1 cellular context compared by ENCODE assay signal in genomic region chr15:62771234-62771633, GRCh38.
TF ChIP-seq lines count a peak whose summit lies in the region.

No MANE protein-coding gene starts in this region.

TF ChIP-seq in SK-N-SH treated with all-trans-retinoic acid at 6 μM for 48 hours, 23 proteins besides CTCF, POLR2A, EP300 and RAD21 (continued from another document):
- TF ChIP-seq POU6F1 (CRISPR knock-in tag; IDR thresholded peaks at IDR 0.05; ENCODE audit: borderline replicate concordance, low read depth), result no peak
